ENCODE assay signal across 8 cellular contexts in the genomic region with DNA sequence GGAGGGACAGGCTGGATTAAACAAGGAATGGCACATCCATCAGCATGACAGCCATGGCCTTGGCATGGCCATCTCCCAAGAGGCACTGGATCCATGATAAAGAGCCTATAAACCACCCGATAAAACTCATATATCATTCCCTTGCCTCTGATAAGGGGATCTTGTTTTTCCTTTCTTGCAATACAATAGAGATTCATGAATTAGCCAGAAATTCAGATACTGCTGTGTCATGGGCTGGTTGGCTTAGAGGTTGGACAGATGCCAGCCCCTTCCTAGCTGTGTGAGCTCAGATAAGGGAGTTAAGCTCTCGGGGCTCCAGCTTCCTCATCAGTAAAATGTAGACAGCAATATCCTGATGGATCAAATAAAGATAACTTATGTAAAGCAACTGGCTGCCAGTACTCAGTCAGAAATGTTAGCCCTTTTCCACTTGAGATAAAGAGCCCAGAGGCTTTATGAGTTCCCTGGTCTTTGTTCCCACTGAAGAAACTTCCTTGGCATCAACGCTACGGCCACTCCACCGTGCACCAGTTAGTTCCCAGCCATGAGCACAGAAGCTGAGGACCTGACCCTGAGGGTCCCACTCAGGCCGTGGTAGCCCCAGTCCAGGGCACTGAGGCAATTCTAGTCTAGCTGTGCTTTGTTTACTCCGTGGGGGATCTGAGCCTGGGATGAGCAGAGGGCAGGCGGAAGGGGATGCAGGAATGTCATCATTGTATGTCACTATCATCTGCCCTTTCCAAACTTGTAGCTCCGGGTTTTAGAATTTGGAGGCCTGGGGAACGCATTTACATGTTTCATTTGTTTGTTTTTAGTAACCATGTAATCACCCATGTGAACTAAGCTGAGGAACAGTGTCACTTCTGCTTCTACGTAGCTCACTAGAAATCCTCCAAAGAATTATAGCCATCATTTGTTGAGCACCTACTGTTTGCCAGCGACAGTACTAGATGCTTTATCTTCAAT.
DNase-seq lines count a peak whose midpoint lies in the region; ATAC-seq lines count a peak whose summit lies in the region.

No MANE protein-coding gene starts in this region.

- no peaks in the 10 kb centered on the region for H3K9me3 ChIP-seq in SK-N-MC (ENCODE audit: low read depth, low read length)

- peak overlapping the region; percentile 43 for H3K4me3 ChIP-seq in SK-N-MC

- ATAC-seq in HG03175 (IDR thresholded peaks at IDR 0.05; ENCODE audit: unreplicated experiment), result peak; percentile 46
- ATAC-seq in stimulated activated naive CD8-positive, alpha-beta T cell treated with anti-CD3 and anti-CD28 coated beads, Interleukin-15, Interleukin-2, amounts not matched to agents 100 U/mL and 50 U/mL, for 24 hours, result no peak

- H3K36me3 ChIP-seq in SK-N-MC (ENCODE audit: insufficient read depth, low read length), result no peaks in the 10 kb centered on the region

- DNase-seq in CD1c-positive myeloid dendritic cell (ENCODE audit: extremely low spot score) (peak; percentile 81), SK-N-MC (ENCODE audit: low read depth, low spot score) (peak; percentile 84), germinal center (ENCODE audit: low spot score) (peak; percentile 70), putamen (ENCODE audit: low spot score) (peak; percentile 67), cerebellar nuclear complex (lab: John Stamatoyannopoulos, UW) (no peak), NCI-H1092 (lab: John Stamatoyannopoulos, UW) (no peak)
- no peak for DNase-seq in stimulated activated naive CD8-positive, alpha-beta T cell treated with anti-CD3 and anti-CD28 coated beads, Interleukin-15, Interleukin-2, amounts not matched to agents 100 U/mL and 50 U/mL, for 24 hours

- no peak overlapping the region for H3K9ac ChIP-seq in SK-N-MC (ENCODE audit: insufficient read length)

- peak overlapping the region; percentile 83; the same call in 1 of the 2 replicates for H3K27ac ChIP-seq in SK-N-MC

Comparison
In these comparisons a context has a peak if more than half of its experiments do, and no peak if none do; other contexts are left out.
1. DNase-seq: peak in CD1c-positive myeloid dendritic cell (single experiment), SK-N-MC (single experiment), germinal center (single experiment) and putamen (single experiment); none in cerebellar nuclear complex (0 of 2), stimulated activated naive CD8-positive, alpha-beta T cell treated with anti-CD3 and anti-CD28 coated beads, Interleukin-15, Interleukin-2, amounts not matched to agents 100 U/mL and 50 U/mL, for 24 hours (single experiment) and NCI-H1092 (single experiment).